Comparison of ENCODE assay signal across 1 cellular context in genomic region chr11:60899977-60900376, GRCh38.
TF ChIP-seq lines count a peak whose summit lies in the region.

No MANE protein-coding gene starts in this region.

TF ChIP-seq in WTC11, 78 proteins besides CTCF, POLR2A, EP300 and RAD21:
- no peak for TF ChIP-seq ZBTB21 (CRISPR knock-in tag; IDR thresholded peaks at IDR 0.05; ENCODE audit: borderline replicate concordance)
- no peak for TF ChIP-seq ATF6 (CRISPR knock-in tag; IDR thresholded peaks at IDR 0.05)
- TF ChIP-seq ATF2 (CRISPR knock-in tag; IDR thresholded peaks at IDR 0.05; ENCODE audit: borderline replicate concordance, low read depth), result no peak
- TF ChIP-seq ZNF219 (CRISPR knock-in tag; IDR thresholded peaks at IDR 0.05; ENCODE audit: borderline replicate concordance), result no peak
- no peak for TF ChIP-seq USF1 (CRISPR knock-in tag; IDR thresholded peaks at IDR 0.05)
- TF ChIP-seq ZNF138 (CRISPR knock-in tag; conservative IDR thresholded peaks at IDR 0.05), result no peak
- TF ChIP-seq JAZF1 (CRISPR knock-in tag; IDR thresholded peaks at IDR 0.05), result no peak
- no peak for TF ChIP-seq PREB (CRISPR knock-in tag; IDR thresholded peaks at IDR 0.05; ENCODE audit: borderline replicate concordance)
- TF ChIP-seq ZBTB43 (CRISPR knock-in tag; IDR thresholded peaks at IDR 0.05), result no peak
- no peak for TF ChIP-seq ZNF281 (CRISPR knock-in tag; IDR thresholded peaks at IDR 0.05)
- TF ChIP-seq E2F5 (CRISPR knock-in tag; IDR thresholded peaks at IDR 0.05), result no peak
- no peak for TF ChIP-seq TCF7 (CRISPR knock-in tag; IDR thresholded peaks at IDR 0.05; ENCODE audit: low read depth)
- no peak for TF ChIP-seq GRHL2 (CRISPR knock-in tag; IDR thresholded peaks at IDR 0.05; ENCODE audit: insufficient replicate concordance, severe bottlenecking)
- no peak for TF ChIP-seq NFE2L1 (CRISPR knock-in tag; IDR thresholded peaks at IDR 0.05)
- TF ChIP-seq ZSCAN18 (CRISPR knock-in tag; IDR thresholded peaks at IDR 0.05), result no peak
- no peak for TF ChIP-seq TEAD4 (CRISPR knock-in tag; IDR thresholded peaks at IDR 0.05)
- TF ChIP-seq FOXK1 (CRISPR knock-in tag; IDR thresholded peaks at IDR 0.05), result no peak
- TF ChIP-seq HMGXB4 (CRISPR knock-in tag; IDR thresholded peaks at IDR 0.05), result no peak
